8 cellular contexts compared by ENCODE assay signal in the genomic region with DNA sequence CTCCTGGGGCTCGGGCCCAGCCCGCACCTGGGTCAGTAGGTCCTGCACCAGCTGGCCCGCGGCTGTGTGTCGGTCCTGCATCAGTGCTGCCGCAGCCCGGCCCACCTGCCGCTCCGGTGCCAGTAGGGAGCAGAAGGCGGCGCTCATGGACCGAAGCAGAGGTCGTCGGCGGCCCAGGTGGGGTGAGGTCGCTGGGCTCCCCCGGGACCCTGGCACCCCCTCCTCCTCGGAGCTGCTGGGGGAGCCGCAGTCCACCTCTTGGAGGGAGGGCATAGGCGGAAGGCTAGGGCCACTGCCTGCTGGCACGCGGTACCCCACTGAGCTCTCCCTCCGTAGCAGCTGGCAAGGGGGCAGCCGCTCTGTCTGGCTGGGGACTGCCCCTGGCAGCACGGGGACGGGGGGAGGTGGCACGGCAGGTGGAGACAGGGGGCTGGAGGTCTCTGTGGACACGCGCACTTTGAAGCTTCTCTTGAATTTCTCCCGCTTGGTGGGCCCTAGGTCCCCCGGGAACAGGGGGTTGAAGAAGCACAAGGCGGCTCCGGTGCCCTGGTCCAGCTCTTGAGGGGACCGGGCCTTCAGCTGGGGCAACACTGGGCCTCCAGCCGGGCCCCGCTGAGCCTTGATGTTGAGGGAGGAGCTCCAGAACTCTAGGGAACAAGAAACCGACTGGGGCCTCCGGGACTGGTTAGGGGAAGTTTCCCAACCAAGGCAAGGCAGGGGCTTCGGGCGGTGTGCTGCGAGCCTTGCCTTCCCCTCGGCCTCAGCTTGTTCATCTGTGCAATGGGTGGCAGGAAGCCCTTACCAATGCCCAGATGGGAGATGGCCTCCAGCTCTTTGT. TPM values are rescaled to one million over a fixed set of nuclear protein-coding genes. Genes with fewer than 3 reads are reported as not detected.
DNase-seq lines count a peak whose midpoint lies in the region; ATAC-seq and TF ChIP-seq lines count a peak whose summit lies in the region.
"Had no signal": no experiment of that assay in that cellular context is flagged by ENCODE, and none has a peak within 500 bp of the region (broad histone marks: within the 10 kb centered on the region; RNA-seq: fewer than 3 reads in every experiment).

No MANE protein-coding gene starts in this region.

- H3K4me3 Mint-ChIP-seq in activated CD4-positive, alpha-beta T cell treated with anti-CD3 and anti-CD28 coated beads for 36 hours, result no peak overlapping the region

- intact Hi-C loops in activated CD4-positive, alpha-beta T cell treated with anti-CD3 and anti-CD28 coated beads for 36 hours (cut with DNase I, micrococcal nuclease), result no loop called here

- H3K36me3 Mint-ChIP-seq in activated CD4-positive, alpha-beta T cell treated with anti-CD3 and anti-CD28 coated beads for 36 hours (ENCODE audit: low read depth), result peaks cover 15% of the 10 kb centered on the region

- DNase-seq in adipocyte (ENCODE audit: low read depth) (peak; percentile 56), EL (no peak)
- no peak for DNase-seq in NK-92 treated with Interleukin-12 subunit alpha and Interleukin-12 subunit beta, amount 100 ng/mL, for 24 hours (lab: John Stamatoyannopoulos, UW)
- DNase-seq in activated CD4-positive, alpha-beta T cell treated with anti-CD3 and anti-CD28 coated beads for 36 hours, result no peak
- DNase-seq: NCI-H1417 treated with DMSO at 0.1 percent for 48 hours had no signal

- no peaks in the 10 kb centered on the region for H3K27me3 Mint-ChIP-seq in activated CD4-positive, alpha-beta T cell treated with anti-CD3 and anti-CD28 coated beads for 36 hours

- H3K9me3 Mint-ChIP-seq in activated CD4-positive, alpha-beta T cell treated with anti-CD3 and anti-CD28 coated beads for 36 hours (ENCODE audit: low read depth), result no peaks in the 10 kb centered on the region

- POLR2A ChIA-PET in HEK293 (lab: Yijun Ruan, JAX), result interaction anchor here (0.9 to 1.9 kb wide), 6 partner anchors 8 to 46 kb away, joined by 3 to 10 read pairs (median 4); a partner anchor contains a TSS
- POLR2A ChIA-PET in activated CD4-positive, alpha-beta T cell treated with anti-CD3 and anti-CD28 coated beads for 36 hours (lab: Charles Lee), result interaction anchor here (0.6 to 1.1 kb wide), 2 partner anchors 13 to 282 kb away, joined by 3 read pairs; no protein-coding TSS in a partner anchor

- CTCF ChIA-PET in HEK293 (lab: Yijun Ruan, JAX), result interaction anchor here (0.6 to 3.1 kb wide), 7 partner anchors 9 to 624 kb away, joined by 3 to 19 read pairs (median 4); no protein-coding TSS in a partner anchor
- CTCF ChIA-PET in activated CD4-positive, alpha-beta T cell treated with anti-CD3 and anti-CD28 coated beads for 36 hours (lab: Charles Lee), result interaction anchor here (0.5 to 2.1 kb wide), 5 partner anchors 10 to 257 kb away, joined by 3 to 6 read pairs (median 4); a partner anchor contains a TSS

- no peak for ATAC-seq in activated CD4-positive, alpha-beta T cell treated with anti-CD3 and anti-CD28 coated beads for 36 hours

- peaks cover 0 to 26% of the 10 kb centered on the region in 2 experiments; a peak in 1 of 3 replicates for H3K36me3 ChIP-seq in HEK293 (ENCODE audit: control insufficient read depth in 2 of 2, insufficient read depth in 1 of 2, low read length in 2 of 2)
- H3K36me3 ChIP-seq in adipocyte (ENCODE audit: control insufficient read depth, insufficient read depth, low read length, severe bottlenecking), result peaks cover 40% of the 10 kb centered on the region
- peaks cover 5 to 27% of the 10 kb centered on the region in 2 donors for H3K36me3 ChIP-seq in mucosa of rectum (ENCODE audit: control insufficient read depth in 2 of 2, insufficient read depth in 2 of 2, low read length in 2 of 2)
- H3K36me3 ChIP-seq: cardiac muscle cell had no signal

- H3K27ac ChIP-seq in HEK293 (ENCODE audit: extremely low read depth, low read depth, low read length) (no peak overlapping the region), mucosa of rectum (ENCODE audit: low read depth in 2 of 2, low read length in 2 of 2) (no peak overlapping the region)
- H3K27ac ChIP-seq: cardiac muscle cell had no signal

- H3K27me3 ChIP-seq in adipocyte (replicated peaks; ENCODE audit: control insufficient read depth, insufficient read depth, low read length) (no peaks in the 10 kb centered on the region), mucosa of rectum (ENCODE audit: control insufficient read depth in 2 of 2, insufficient read depth in 2 of 2, low read length in 2 of 2) (no peaks in the 10 kb centered on the region)
- H3K27me3 ChIP-seq: cardiac muscle cell had no signal

- H3K4me3 ChIP-seq in HEK293 (ENCODE audit: low read depth, low read length), result no peak overlapping the region
- peak overlapping the region; percentile 82 for H3K4me3 ChIP-seq in adipocyte (ENCODE audit: low read length)
- H3K4me3 ChIP-seq in mucosa of rectum (ENCODE audit: low read length in 2 of 2), result peak overlapping the region; percentile 72 to 74
- H3K4me3 ChIP-seq: cardiac muscle cell had no signal

- peaks cover 19% of the 10 kb centered on the region for H3K4me1 Mint-ChIP-seq in activated CD4-positive, alpha-beta T cell treated with anti-CD3 and anti-CD28 coated beads for 36 hours

- TF ChIP-seq CTCF in HEK293 (tag by site-specific recombination; IDR thresholded peaks at IDR 0.05), result no peak

- no peaks in the 10 kb centered on the region for H3K4me1 ChIP-seq in HEK293 (ENCODE audit: control insufficient read depth, insufficient read depth, low read length)
- H3K4me1 ChIP-seq in adipocyte (ENCODE audit: control insufficient read depth, insufficient read depth, low read length), result peaks cover 22% of the 10 kb centered on the region
- H3K4me1 ChIP-seq in mucosa of rectum (ENCODE audit: control insufficient read depth in 2 of 2, insufficient read depth in 2 of 2, low read length in 2 of 2), result peaks cover 14 to 16% of the 10 kb centered on the region in 2 donors

- no peaks in the 10 kb centered on the region for H3K9me3 ChIP-seq in HEK293 (ENCODE audit: control insufficient read depth, insufficient read depth, low read depth, low read length)
- H3K9me3 ChIP-seq in adipocyte (ENCODE audit: control insufficient read depth, low read length), result no peaks in the 10 kb centered on the region
- H3K9me3 ChIP-seq in mucosa of rectum (ENCODE audit: control insufficient read depth in 2 of 2, low read length in 2 of 2), result no peaks in the 10 kb centered on the region

- no peak overlapping the region for H3K27ac Mint-ChIP-seq in activated CD4-positive, alpha-beta T cell treated with anti-CD3 and anti-CD28 coated beads for 36 hours

- peak overlapping the region; percentile 86 for H3K9ac ChIP-seq in adipocyte (ENCODE audit: low read length)
- H3K9ac ChIP-seq in mucosa of rectum (ENCODE audit: low read depth in 1 of 2, low read length in 2 of 2), result peak overlapping the region; percentile 32 to 77

TF ChIP-seq in HEK293, 187 proteins besides CTCF, POLR2A, EP300 and RAD21 (continues in another document):
- TF ChIP-seq ZNF571 (tag by site-specific recombination; IDR thresholded peaks at IDR 0.05), result no peak
- no peak for TF ChIP-seq ZNF19 (tag by site-specific recombination; IDR thresholded peaks at IDR 0.05; ENCODE audit: low read depth)
- no peak for TF ChIP-seq ZFHX2 (tag by site-specific recombination; conservative IDR thresholded peaks at IDR 0.05)
- no peak for TF ChIP-seq ZNF777 (tag by site-specific recombination; IDR thresholded peaks at IDR 0.05; ENCODE audit: borderline replicate concordance)
- no peak for TF ChIP-seq ZNF174 (tag by site-specific recombination; IDR thresholded peaks at IDR 0.05)
- TF ChIP-seq ZNF792 (tag by site-specific recombination; IDR thresholded peaks at IDR 0.05), result no peak
- peak; percentile 22; the same call in 1 of the 2 replicates for TF ChIP-seq ZIC2 (tag by site-specific recombination; IDR thresholded peaks at IDR 0.05)
- TF ChIP-seq KLF9 (tag by site-specific recombination; IDR thresholded peaks at IDR 0.05; ENCODE audit: low read depth), result no peak
- no peak for TF ChIP-seq ZNF335 (tag by site-specific recombination; conservative IDR thresholded peaks at IDR 0.05)
- no peak for TF ChIP-seq ZNF544 (tag by site-specific recombination; IDR thresholded peaks at IDR 0.05)
- TF ChIP-seq KLF10 (tag by site-specific recombination; IDR thresholded peaks at IDR 0.05), result no peak

RNA-seq across cellular contexts. Expression of a gene that starts 1.4 kb away (rescaled TPM):
- 1 to 10 TPM; 1.5 to 1.6 TPM for total RNA-seq in activated CD4-positive, alpha-beta T cell treated with anti-CD3 and anti-CD28 coated beads for 36 hours

RNA-seq across cellular contexts. Expression of a gene that starts 10.1 kb away (rescaled TPM):
- 10 to 100 TPM; 29.2 to 30.2 TPM for total RNA-seq in activated CD4-positive, alpha-beta T cell treated with anti-CD3 and anti-CD28 coated beads for 36 hours

RNA-seq across cellular contexts. Expression of a gene that starts 12.6 kb away (rescaled TPM):
- total RNA-seq in activated CD4-positive, alpha-beta T cell treated with anti-CD3 and anti-CD28 coated beads for 36 hours, result 1 to 10 TPM; 6.0 to 8.5 TPM

RNA-seq across cellular contexts. Expression of a gene that starts 18.0 kb away (rescaled TPM):
- total RNA-seq in activated CD4-positive, alpha-beta T cell treated with anti-CD3 and anti-CD28 coated beads for 36 hours, result under 1 TPM; 0.23 to 0.26 TPM

RNA-seq across cellular contexts. Expression of a gene that starts 36.7 kb away (rescaled TPM):
- total RNA-seq in activated CD4-positive, alpha-beta T cell treated with anti-CD3 and anti-CD28 coated beads for 36 hours, result 10 to 100 TPM; 13.6 to 14.4 TPM
